4 cellular contexts compared by ENCODE assay signal in the genomic region with DNA sequence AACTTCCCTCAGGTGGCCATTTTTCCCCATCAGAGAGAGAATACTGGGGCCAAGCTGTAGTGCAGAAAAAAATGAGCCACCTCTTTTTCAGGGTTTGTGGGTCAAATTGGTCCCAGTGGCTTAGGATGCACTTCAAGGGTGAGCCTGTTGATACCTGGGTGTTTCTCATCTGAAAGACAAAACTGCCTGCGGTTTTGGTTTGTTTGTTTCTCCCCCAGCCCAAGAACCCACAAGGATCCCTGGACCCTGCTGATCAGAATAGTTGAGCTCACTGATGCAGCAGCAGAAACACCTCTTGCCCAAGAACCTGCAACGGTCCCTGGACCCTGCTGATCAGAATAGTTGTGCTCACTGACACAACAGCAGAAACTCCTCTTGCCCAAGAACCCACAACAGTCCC. TPM values are rescaled to one million over a fixed set of nuclear protein-coding genes. Genes with fewer than 3 reads are reported as not detected.
"Had no signal": no experiment of that assay in that cellular context is flagged by ENCODE, and none has a peak within 500 bp of the region (broad histone marks: within the 10 kb centered on the region; RNA-seq: fewer than 3 reads in every experiment).

No MANE protein-coding gene starts in this region.

RNA-seq across cellular contexts. Expression of a gene that starts 13.1 kb away (rescaled TPM):
- total RNA-seq: LHCN-M2, M059J, MCF 10A, NCI-H460 had no signal
